8 cellular contexts compared by ENCODE assay signal in genomic region chr14:64952598-64953309, GRCh38. TPM values are rescaled to one million over a fixed set of nuclear protein-coding genes. Genes with fewer than 3 reads are reported as not detected.
A peak's percentile ranks its signal among the peaks of the same experiment; 100 is the strongest.
DNase-seq lines count a peak whose midpoint lies in the region; ATAC-seq and TF ChIP-seq lines count a peak whose summit lies in the region.

No MANE protein-coding gene starts in this region.

- no peak overlapping the region for H3K9ac ChIP-seq in Karpas-422 (ENCODE audit: low read length)

- no peak overlapping the region for H3K4me2 ChIP-seq in Karpas-422 (ENCODE audit: low read depth, low read length, poor library complexity, severe bottlenecking)

- peak; percentile 17 for TF ChIP-seq CTCF in GM10248 (IDR thresholded peaks at IDR 0.05; ENCODE audit: control extremely low read depth, extremely low read depth, low read depth, missing control alignments)
- TF ChIP-seq CTCF in foreskin fibroblast (IDR thresholded peaks at IDR 0.05; ENCODE audit: low read depth, low read length) = no peak

- POLR2A ChIA-PET in GM10248 (lab: Yijun Ruan, JAX) = no interaction called here

- H3K27me3 ChIP-seq in Karpas-422 (ENCODE audit: low read length) = no peaks in the 10 kb centered on the region

- no peaks in the 10 kb centered on the region for H3K36me3 ChIP-seq in Karpas-422 (ENCODE audit: insufficient read depth, low read length)

- no peak overlapping the region for H2AFZ ChIP-seq in Karpas-422 (ENCODE audit: low read length)

- H4K20me1 ChIP-seq in Karpas-422 (ENCODE audit: insufficient read depth, low read depth, low read length) = peaks cover 5% of the 10 kb centered on the region; the same call in 1 of the 2 replicates

- H3K27me3 Mint-ChIP-seq in immature natural killer cell (ENCODE audit: low read depth in 3 of 3) = no peaks in the 10 kb centered on the region
- H3K27me3 Mint-ChIP-seq in T-helper 2 cell treated with Interferon-gamma antibody and Interleukin-4, amounts not matched to agents 5 μg/mL and 100 μg/mL, for 36 hours (ENCODE audit: low read depth) = no peaks in the 10 kb centered on the region

- no peaks in the 10 kb centered on the region for H3K79me2 ChIP-seq in Karpas-422 (ENCODE audit: low read length)

- H3K4me1 Mint-ChIP-seq in immature natural killer cell = peaks cover 0 to 4% of the 10 kb centered on the region in 2 donors
- H3K4me1 Mint-ChIP-seq in T-helper 2 cell treated with Interferon-gamma antibody and Interleukin-4, amounts not matched to agents 5 μg/mL and 100 μg/mL, for 36 hours (ENCODE audit: low read depth) = peaks cover 2% of the 10 kb centered on the region

- no peaks in the 10 kb centered on the region for H3K9me2 ChIP-seq in Karpas-422 (replicated peaks; ENCODE audit: insufficient read depth, low read length)

- H3K4me3 Mint-ChIP-seq in immature natural killer cell = no peak overlapping the region
- no peak overlapping the region for H3K4me3 Mint-ChIP-seq in T-helper 2 cell treated with Interferon-gamma antibody and Interleukin-4, amounts not matched to agents 5 μg/mL and 100 μg/mL, for 36 hours

- ATAC-seq in GM19452 (IDR thresholded peaks at IDR 0.05; ENCODE audit: unreplicated experiment) = peak; percentile 80

- DNase-seq in GM10248 (ENCODE audit: extremely low spot score) (peak; percentile 70), Karpas-422 (peak; percentile 68), immature natural killer cell (no peak), foreskin fibroblast (no peak), NCI-H2081 treated with DMSO at 0.1 percent for 48 hours (lab: John Stamatoyannopoulos, UW) (no peak), SKM-1 treated with dmso at 0.1 percent for 144 hours (lab: John Stamatoyannopoulos, UW; ENCODE audit: unreplicated experiment) (no peak)
- DNase-seq in T-helper 2 cell treated with Interferon-gamma antibody and Interleukin-4, amounts not matched to agents 5 μg/mL and 100 μg/mL, for 36 hours (ENCODE audit: low spot score) = no peak

- no peak overlapping the region for H3K4me3 ChIP-seq in Karpas-422 (ENCODE audit: low read length)
- no peak overlapping the region for H3K4me3 ChIP-seq in foreskin fibroblast (ENCODE audit: low read depth in 1 of 2, low read length in 2 of 2)

- peak overlapping the region in 5 of 6 donors; percentile 6 to 59 (median 33) for H3K27ac Mint-ChIP-seq in immature natural killer cell
- H3K27ac Mint-ChIP-seq in T-helper 2 cell treated with Interferon-gamma antibody and Interleukin-4, amounts not matched to agents 5 μg/mL and 100 μg/mL, for 36 hours = no peak overlapping the region

- peaks cover 0 to 11% (median 7%) of the 10 kb centered on the region in 3 donors for H3K36me3 Mint-ChIP-seq in immature natural killer cell
- peaks cover 3% of the 10 kb centered on the region for H3K36me3 Mint-ChIP-seq in T-helper 2 cell treated with Interferon-gamma antibody and Interleukin-4, amounts not matched to agents 5 μg/mL and 100 μg/mL, for 36 hours (ENCODE audit: low read depth)

- H3K27ac ChIP-seq in Karpas-422 (ENCODE audit: low read length) = no peak overlapping the region

- H3K9me3 ChIP-seq in Karpas-422 (ENCODE audit: low read length) = no peaks in the 10 kb centered on the region

- H3K9me3 Mint-ChIP-seq in immature natural killer cell = no peaks in the 10 kb centered on the region
- no peaks in the 10 kb centered on the region for H3K9me3 Mint-ChIP-seq in T-helper 2 cell treated with Interferon-gamma antibody and Interleukin-4, amounts not matched to agents 5 μg/mL and 100 μg/mL, for 36 hours

- CTCF ChIA-PET in GM10248 (lab: Yijun Ruan, JAX) = interaction anchor here (0.8 to 3.2 kb wide), 22 partner anchors 8 to 130 kb away, joined by 3 to 14 read pairs (median 4); partner anchors contain the start of gene GPX2

- H3K4me1 ChIP-seq in Karpas-422 (ENCODE audit: low read length) = no peaks in the 10 kb centered on the region

RNA-seq across cellular contexts. Expression of gene GPX2, which starts 10.2 kb away (rescaled TPM):
- total RNA-seq in Karpas-422 (2014; rRNA removed; shearing (Covaris generic); ENCODE audit: low replicate concordance) = not detected in 2 replicates
- not detected for polyA plus RNA-seq in immature natural killer cell

RNA-seq across cellular contexts. Expression of gene RAB15, which starts 19.4 kb away (rescaled TPM):
- total RNA-seq in Karpas-422 (2014; rRNA removed; shearing (Covaris generic); ENCODE audit: low replicate concordance) = 0.83 and 1.2 TPM in 2 replicates
- 1 to 10 TPM in 2 of 3 donors, under 1 TPM in 1; 0.52 to 1.2 (median 1.1) TPM for polyA plus RNA-seq in immature natural killer cell

RNA-seq across cellular contexts. Expression of gene FNTB, which starts 33.9 kb away (rescaled TPM):
- 15.2 and 16.0 TPM in 2 replicates for total RNA-seq in Karpas-422 (2014; rRNA removed; shearing (Covaris generic); ENCODE audit: low replicate concordance)
- 1 to 10 TPM; 1.0 to 5.2 (median 1.6) TPM for polyA plus RNA-seq in immature natural killer cell

RNA-seq across cellular contexts. Expression of gene CHURC1, which starts 38.5 kb away (rescaled TPM):
- total RNA-seq in Karpas-422 (2014; rRNA removed; shearing (Covaris generic); ENCODE audit: low replicate concordance) = 84.9 and 136 TPM in 2 replicates
- polyA plus RNA-seq in immature natural killer cell = 100 to 1,000 TPM in 2 of 3 donors, 10 to 100 TPM in 1; 87.8 to 140 (median 124) TPM

Comparison
In these comparisons a context has a peak if more than half of its experiments do, and no peak if none do; other contexts are left out.
1. DNase-seq: peak in GM10248 (single experiment) and Karpas-422 (single experiment); none in immature natural killer cell (0 of 3), foreskin fibroblast (0 of 2), NCI-H2081 treated with DMSO at 0.1 percent for 48 hours (single experiment), T-helper 2 cell treated with Interferon-gamma antibody and Interleukin-4, amounts not matched to agents 5 μg/mL and 100 μg/mL, for 36 hours (single experiment) and SKM-1 treated with dmso at 0.1 percent for 144 hours (single experiment).